20 cellular contexts compared by ENCODE assay signal in genomic region chr2:19078709-19079108, GRCh38.
DNase-seq lines count a peak whose midpoint lies in the region; ATAC-seq and TF ChIP-seq lines count a peak whose summit lies in the region.
"Had no signal": no experiment of that assay in that cellular context is flagged by ENCODE, and none has a peak within 500 bp of the region (broad histone marks: within the 10 kb centered on the region; RNA-seq: fewer than 3 reads in every experiment).

No MANE protein-coding gene starts in this region.

- H3K27me3 ChIP-seq in dorsolateral prefrontal cortex (no peaks in the 10 kb centered on the region), left ventricle myocardium inferior (ENCODE audit: low read depth) (no peaks in the 10 kb centered on the region)
- H3K27me3 ChIP-seq in CD4-positive, alpha-beta T cell (ENCODE audit: control insufficient read depth, insufficient read depth, low read length) = no peaks in the 10 kb centered on the region
- H3K27me3 ChIP-seq: SJCRH30 had no signal

- DNase-seq in COLO829 (ENCODE audit: low spot score) (peak; percentile 28), dorsolateral prefrontal cortex (peak in 2 of 10 donors; percentile 33 to 35), hippocampal formation (lab: John Stamatoyannopoulos, UW) (peak; percentile 13 to 71), pons (ENCODE audit: low spot score) (peak; percentile 87), left ventricle myocardium inferior (no peak)
- no peak for DNase-seq in CD4-positive, alpha-beta T cell
- no peak for DNase-seq in activated CD4-positive, alpha-beta memory T cell treated with anti-CD3 and anti-CD28 coated beads, Interleukin-2, amount 10 ng/mL, durations not matched to agents 7 days and 5 days
- DNase-seq: EL, GF-D8, KG1, NCI-H1092 treated with DMSO at 0.1 percent for 48 hours, NCI-H1436 treated with DMSO at 0.1 percent for 48 hours, NCI-H2029, NCI-H524 treated with DMSO at 0.1 percent for 48 hours, NCI-H82, SJCRH30 had no signal

- no peaks in the 10 kb centered on the region for H3K36me3 Mint-ChIP-seq in CD4-positive, alpha-beta T cell (ENCODE audit: low read depth)
- no peaks in the 10 kb centered on the region for H3K36me3 Mint-ChIP-seq in activated CD4-positive, alpha-beta memory T cell treated with anti-CD3 and anti-CD28 coated beads, Interleukin-2, amount 10 ng/mL, durations not matched to agents 7 days and 5 days (ENCODE audit: low read depth)
- H3K36me3 Mint-ChIP-seq: CD14-positive monocyte had no signal

- POLR2A ChIA-PET in CD4-positive, alpha-beta T cell (lab: Charles Lee) = no interaction called here
- POLR2A ChIA-PET in activated CD4-positive, alpha-beta memory T cell treated with anti-CD3 and anti-CD28 coated beads, Interleukin-2, amount 10 ng/mL, durations not matched to agents 7 days and 5 days (lab: Charles Lee) = no interaction called here

- H3K36me3 ChIP-seq in left ventricle myocardium inferior = no peaks in the 10 kb centered on the region
- H3K36me3 ChIP-seq: SJCRH30 had no signal

- H3K4me3 ChIP-seq in dorsolateral prefrontal cortex (peak overlapping the region in 2 of 59 donors; percentile 5 to 12), left ventricle myocardium inferior (no peak overlapping the region)
- H3K4me3 ChIP-seq: SJCRH30 had no signal

- H3K4me3 Mint-ChIP-seq in CD4-positive, alpha-beta T cell = no peak overlapping the region
- no peak overlapping the region for H3K4me3 Mint-ChIP-seq in activated CD4-positive, alpha-beta memory T cell treated with anti-CD3 and anti-CD28 coated beads, Interleukin-2, amount 10 ng/mL, durations not matched to agents 7 days and 5 days
- H3K4me3 Mint-ChIP-seq: B cell, CD14-positive monocyte had no signal

- H3K27ac ChIP-seq in dorsolateral prefrontal cortex (peak overlapping the region in 48 of 59 donors; percentile 1 to 91 (median 65)), left ventricle myocardium inferior (replicated peaks) (no peak overlapping the region)
- no peak overlapping the region for H3K27ac ChIP-seq in CD4-positive, alpha-beta T cell (ENCODE audit: low read depth, low read length)
- H3K27ac ChIP-seq: SJCRH30 had no signal

- no peaks in the 10 kb centered on the region for H3K4me1 Mint-ChIP-seq in CD4-positive, alpha-beta T cell (ENCODE audit: low read depth)
- H3K4me1 Mint-ChIP-seq in activated CD4-positive, alpha-beta memory T cell treated with anti-CD3 and anti-CD28 coated beads, Interleukin-2, amount 10 ng/mL, durations not matched to agents 7 days and 5 days = no peaks in the 10 kb centered on the region
- H3K4me1 Mint-ChIP-seq: B cell, CD14-positive monocyte had no signal

- ATAC-seq in CD4-positive, alpha-beta T cell (ENCODE audit: poor library complexity) = no peak
- no peak for ATAC-seq in HG03520 (IDR thresholded peaks at IDR 0.05; ENCODE audit: unreplicated experiment)
- ATAC-seq: Panc1 had no signal

- TF ChIP-seq CTCF in dorsolateral prefrontal cortex (IDR thresholded peaks at IDR 0.05 in 54 of 56, conservative IDR thresholded peaks at IDR 0.05 in 2 of 56; ENCODE audit: low read depth in 1 of 56, partially characterized antibody in 56 of 56) (no peak), left ventricle myocardium inferior (IDR thresholded peaks at IDR 0.05; ENCODE audit: borderline replicate concordance) (no peak)
- no peak for TF ChIP-seq CTCF in CD4-positive, alpha-beta T cell (IDR thresholded peaks at IDR 0.05)

- H3K27ac Mint-ChIP-seq in CD4-positive, alpha-beta T cell = no peak overlapping the region
- H3K27ac Mint-ChIP-seq in activated CD4-positive, alpha-beta memory T cell treated with anti-CD3 and anti-CD28 coated beads, Interleukin-2, amount 10 ng/mL, durations not matched to agents 7 days and 5 days = no peak overlapping the region
- H3K27ac Mint-ChIP-seq: B cell, CD14-positive monocyte had no signal

- intact Hi-C loops in dorsolateral prefrontal cortex (cut with DNase I) = no loop called here
- intact Hi-C loops in left ventricle myocardium inferior (cut with micrococcal nuclease) = no loop called here
- intact Hi-C loops in CD4-positive, alpha-beta T cell (cut with DNase I, micrococcal nuclease) = no loop called here

- CTCF ChIA-PET in CD4-positive, alpha-beta T cell (lab: Charles Lee) = no interaction called here
- CTCF ChIA-PET in activated CD4-positive, alpha-beta memory T cell treated with anti-CD3 and anti-CD28 coated beads, Interleukin-2, amount 10 ng/mL, durations not matched to agents 7 days and 5 days (lab: Charles Lee) = no interaction called here

- H3K27me3 Mint-ChIP-seq in CD4-positive, alpha-beta T cell = no peaks in the 10 kb centered on the region
- H3K27me3 Mint-ChIP-seq in activated CD4-positive, alpha-beta memory T cell treated with anti-CD3 and anti-CD28 coated beads, Interleukin-2, amount 10 ng/mL, durations not matched to agents 7 days and 5 days = no peaks in the 10 kb centered on the region
- H3K27me3 Mint-ChIP-seq: B cell had no signal

- no peaks in the 10 kb centered on the region for H3K9me3 ChIP-seq in left ventricle myocardium inferior (replicated peaks)
- H3K9me3 ChIP-seq in CD4-positive, alpha-beta T cell (ENCODE audit: control insufficient read depth, low read length) = no peaks in the 10 kb centered on the region
- H3K9me3 ChIP-seq: SJCRH30 had no signal

- no peaks in the 10 kb centered on the region for H3K4me1 ChIP-seq in left ventricle myocardium inferior

- no peaks in the 10 kb centered on the region for H3K9me3 Mint-ChIP-seq in CD4-positive, alpha-beta T cell
- H3K9me3 Mint-ChIP-seq in activated CD4-positive, alpha-beta memory T cell treated with anti-CD3 and anti-CD28 coated beads, Interleukin-2, amount 10 ng/mL, durations not matched to agents 7 days and 5 days = no peaks in the 10 kb centered on the region

Comparison
In these comparisons a context has a peak if more than half of its experiments do, and no peak if none do; other contexts are left out.
1. DNase-seq: peak in COLO829 (single experiment), hippocampal formation (2 of 2) and pons (single experiment); none in left ventricle myocardium inferior (single experiment), CD4-positive, alpha-beta T cell (0 of 10) and activated CD4-positive, alpha-beta memory T cell treated with anti-CD3 and anti-CD28 coated beads, Interleukin-2, amount 10 ng/mL, durations not matched to agents 7 days and 5 days (single experiment).
2. H3K27ac ChIP-seq: peak in dorsolateral prefrontal cortex (48 of 59); none in left ventricle myocardium inferior (single experiment) and CD4-positive, alpha-beta T cell (single experiment).